Comparison of ENCODE assay signal across 5 cellular contexts in genomic region chr15:101528108-101528916, GRCh38.
A peak's percentile ranks its signal among the peaks of the same experiment; 100 is the strongest.
TF ChIP-seq lines count a peak whose summit lies in the region.

No MANE protein-coding gene starts in this region.

TF ChIP-seq in GM23338, 12 proteins besides CTCF, POLR2A, EP300 and RAD21 (continues in another document):
- TF ChIP-seq STAT1 (IDR thresholded peaks at IDR 0.05; ENCODE audit: unreplicated experiment) (no peak), ZNF114 (CRISPR knock-in tag; IDR thresholded peaks at IDR 0.05) (no peak), REST (IDR thresholded peaks at IDR 0.05; ENCODE audit: unreplicated experiment) (no peak), NANOG (IDR thresholded peaks at IDR 0.05; ENCODE audit: borderline replicate concordance) (no peak), JUNB (IDR thresholded peaks at IDR 0.05; ENCODE audit: unreplicated experiment) (no peak), ETS1 (IDR thresholded peaks at IDR 0.05) (no peak)

TF ChIP-seq in GM12878, 131 proteins besides CTCF, POLR2A, EP300 and RAD21:
- no peak for TF ChIP-seq ZNF217 (IDR thresholded peaks at IDR 0.05)

TF ChIP-seq in HepG2, 621 proteins besides CTCF, POLR2A, EP300 and RAD21 (continues in another document):
- TF ChIP-seq ZBTB2 (CRISPR knock-in tag; IDR thresholded peaks at IDR 0.05; ENCODE audit: low read depth): peak; percentile 60; the same call in 1 of the 2 replicates
- TF ChIP-seq MBD4 (IDR thresholded peaks at IDR 0.05; ENCODE audit: borderline replicate concordance, low read length): peak; percentile 19; the same call in 1 of the 2 replicates
- no peak for TF ChIP-seq ZNF432 (CRISPR knock-in tag; IDR thresholded peaks at IDR 0.05; ENCODE audit: borderline replicate concordance)
- TF ChIP-seq HOXA3 (CRISPR knock-in tag; IDR thresholded peaks at IDR 0.05): peak; percentile 80; the same call in 1 of the 2 replicates
- TF ChIP-seq HES4 (CRISPR knock-in tag; IDR thresholded peaks at IDR 0.05; ENCODE audit: borderline replicate concordance): peak; percentile 66; the same call in 1 of the 2 replicates
- TF ChIP-seq HOXA5 (CRISPR knock-in tag; IDR thresholded peaks at IDR 0.05): 0 out of 2 replicates have a peak, but pooled peaks have one; percentile 83
- peak; percentile 85; the same call in 1 of the 2 replicates for TF ChIP-seq ZNF335 (CRISPR knock-in tag; IDR thresholded peaks at IDR 0.05)
- TF ChIP-seq ZBTB34 (CRISPR knock-in tag; IDR thresholded peaks at IDR 0.05): no peak
- peak; percentile 89 for TF ChIP-seq TEAD3 (CRISPR knock-in tag; optimal IDR thresholded peaks at IDR 0.05; ENCODE audit: borderline replicate concordance)
- TF ChIP-seq ZNF816 (CRISPR knock-in tag; IDR thresholded peaks at IDR 0.05; ENCODE audit: borderline replicate concordance): peak; percentile 84
- TF ChIP-seq ZBTB33 (CRISPR knock-in tag; IDR thresholded peaks at IDR 0.05): peak; percentile 71
- peak; percentile 97 for TF ChIP-seq RXRA (CRISPR knock-in tag; IDR thresholded peaks at IDR 0.05)
- TF ChIP-seq RBFOX2 (IDR thresholded peaks at IDR 0.05; ENCODE audit: low read depth, low read length): peak; percentile 70
- no peak for TF ChIP-seq ZKSCAN1 (IDR thresholded peaks at IDR 0.05; ENCODE audit: low read length)
- TF ChIP-seq TBX3 (IDR thresholded peaks at IDR 0.05; ENCODE audit: borderline replicate concordance): peak; percentile 41; the same call in 1 of the 2 replicates
- TF ChIP-seq SNAI1 (CRISPR knock-in tag; IDR thresholded peaks at IDR 0.05; ENCODE audit: borderline replicate concordance): 0 out of 2 replicates have a peak, but pooled peaks have one; percentile 38

TF ChIP-seq in HEK293T, 16 proteins besides CTCF, POLR2A, EP300 and RAD21:
- TF ChIP-seq PKNOX1 (IDR thresholded peaks at IDR 0.05) (no peak), FOXK2 (IDR thresholded peaks at IDR 0.05) (no peak), FOXM1 (IDR thresholded peaks at IDR 0.05; ENCODE audit: borderline replicate concordance) (no peak), CTBP1 (IDR thresholded peaks at IDR 0.05; ENCODE audit: borderline replicate concordance) (no peak), ARNT (IDR thresholded peaks at IDR 0.05) (no peak), L3MBTL2 (conservative IDR thresholded peaks at IDR 0.05) (no peak), BHLHE40 (IDR thresholded peaks at IDR 0.05; ENCODE audit: borderline replicate concordance) (no peak), SUZ12 (IDR thresholded peaks at IDR 0.05) (no peak), ZNF384 (IDR thresholded peaks at IDR 0.05) (no peak), HDGF (IDR thresholded peaks at IDR 0.05; ENCODE audit: borderline replicate concordance) (no peak), TARDBP (IDR thresholded peaks at IDR 0.05) (no peak), ELF4 (IDR thresholded peaks at IDR 0.05) (no peak), FOXA1 (IDR thresholded peaks at IDR 0.05) (no peak), LEF1 (IDR thresholded peaks at IDR 0.05; ENCODE audit: borderline replicate concordance) (no peak), NFRKB (IDR thresholded peaks at IDR 0.05) (no peak), SP1 (IDR thresholded peaks at IDR 0.05) (no peak)

TF ChIP-seq in GM12891, 5 proteins besides CTCF, POLR2A, EP300 and RAD21:
- TF ChIP-seq PAX5 (IDR thresholded peaks at IDR 0.05; ENCODE audit: insufficient read depth, low read length, severe bottlenecking) (no peak), POU2F2 (IDR thresholded peaks at IDR 0.05; ENCODE audit: low read depth, low read length) (no peak), POLR2AphosphoS5 (IDR thresholded peaks at IDR 0.05; ENCODE audit: low read depth, low read length) (no peak), TAF1 (IDR thresholded peaks at IDR 0.05; ENCODE audit: low read depth, low read length) (no peak), SPI1 (IDR thresholded peaks at IDR 0.05; ENCODE audit: low read depth, low read length) (no peak)
